In genomic region chr19:35449347-35450043, GRCh38 we compare ENCODE assay signal across 15 cellular contexts. TPM values are rescaled to one million over a fixed set of nuclear protein-coding genes. Genes with fewer than 3 reads are reported as not detected.
DNase-seq lines count a peak whose midpoint lies in the region; ATAC-seq and TF ChIP-seq lines count a peak whose summit lies in the region.
"Had no signal": no experiment of that assay in that cellular context is flagged by ENCODE, and none has a peak within 500 bp of the region (broad histone marks: within the 10 kb centered on the region; RNA-seq: fewer than 3 reads in every experiment).

No MANE protein-coding gene starts in this region.

- H3K27me3 ChIP-seq in mammary epithelial cell (ENCODE audit: insufficient read depth, low read length) (peaks cover 6% of the 10 kb centered on the region), spleen (replicated peaks in 1 of 7) (peaks cover 0 to 60% (median 4%) of the 10 kb centered on the region in 7 donors)

- no peak overlapping the region for H3K27ac Mint-ChIP-seq in activated naive CD4-positive, alpha-beta T cell treated with anti-CD3 and anti-CD28 coated beads for 36 hours

- H3K4me3 ChIP-seq in mammary epithelial cell (replicated peaks in 1 of 3; ENCODE audit: insufficient read depth in 1 of 3, low read depth in 2 of 3, low read length in 3 of 3), result no peak overlapping the region
- H3K4me3 ChIP-seq in spleen, result peak overlapping the region in 6 of 8 donors; percentile 8 to 52 (median 27)
- H3K4me3 ChIP-seq: SJCRH30 had no signal

- H3K79me2 ChIP-seq in mammary epithelial cell (ENCODE audit: insufficient read depth, low read length), result no peaks in the 10 kb centered on the region

- H3K27ac ChIP-seq in mammary epithelial cell (ENCODE audit: insufficient read depth, low read depth, low read length), result no peak overlapping the region
- H3K27ac ChIP-seq in spleen, result peak overlapping the region in 7 of 8 donors; percentile 51 to 91 (median 79)
- H3K27ac ChIP-seq: SJCRH30 had no signal

- no peak for ATAC-seq in HG02763 (IDR thresholded peaks at IDR 0.05; ENCODE audit: unreplicated experiment)
- ATAC-seq: activated CD4-positive, CD25-positive, alpha-beta regulatory T cell treated with anti-CD3 and anti-CD28 coated beads, Interleukin-2, amount 50 U/mL, for 24 hours had no signal

- BruUV-seq in mammary epithelial cell (replicated peaks; lab: Mats Ljungman, UMichigan), result no TSS peak

- WGBS in mammary epithelial cell (ENCODE audit: low coverage, missing lambda C conversion rate), result 51% methylated on average over 21 of the region's 27 CpGs
- WGBS in spleen, 5 donors, result 76 to 84% (median 79%) methylated on average over 25 to 27 of the region's 27 CpGs

- H3K36me3 ChIP-seq in mammary epithelial cell (ENCODE audit: insufficient read depth, low read length), result no peaks in the 10 kb centered on the region
- peaks cover 0 to 13% (median 0%) of the 10 kb centered on the region in 6 donors for H3K36me3 ChIP-seq in spleen
- H3K36me3 ChIP-seq: SJCRH30 had no signal

- in situ Hi-C loops in mammary epithelial cell (cut with MboI; ENCODE audit: low sequenced_read_pairs in 2 of 2), result no loop called here

- TF ChIP-seq POLR2A in spleen (IDR thresholded peaks at IDR 0.05), result no peak

- no peak overlapping the region for H3K9ac ChIP-seq in mammary epithelial cell (ENCODE audit: insufficient read depth, low read length)

- H3K9me3 Mint-ChIP-seq in activated naive CD4-positive, alpha-beta T cell treated with anti-CD3 and anti-CD28 coated beads for 36 hours, result no peaks in the 10 kb centered on the region

- no peaks in the 10 kb centered on the region for H4K20me1 ChIP-seq in mammary epithelial cell (ENCODE audit: insufficient read depth, low read length)

- CTCF ChIA-PET in mammary epithelial cell (lab: Charles Lee; ENCODE audit: low non-redundant PET), result no interaction called here
- CTCF ChIA-PET in activated naive CD4-positive, alpha-beta T cell treated with anti-CD3 and anti-CD28 coated beads for 36 hours (lab: Charles Lee), result interaction anchor here (1.7 kb wide), 1 partner anchor 45 kb away, joined by 4 read pairs; no protein-coding TSS in a partner anchor

- no peak for TF ChIP-seq CTCF in mammary epithelial cell (conservative IDR thresholded peaks at IDR 0.05 in 1 of 2, IDR thresholded peaks at IDR 0.05 in 1 of 2; ENCODE audit: extremely low read depth in 1 of 2, insufficient read depth in 1 of 2, low read depth in 1 of 2, low read length in 2 of 2)
- TF ChIP-seq CTCF in spleen (IDR thresholded peaks at IDR 0.05 in 8 of 11, conservative IDR thresholded peaks at IDR 0.05 in 3 of 11), result no peak

- dilution Hi-C loops in mammary epithelial cell (cut with HindIII; ENCODE audit: low sequenced_read_pairs), result no loop called here

- no peak overlapping the region for H2AFZ ChIP-seq in mammary epithelial cell (ENCODE audit: low read depth, low read length)

- no peaks in the 10 kb centered on the region for H3K36me3 Mint-ChIP-seq in activated naive CD4-positive, alpha-beta T cell treated with anti-CD3 and anti-CD28 coated beads for 36 hours (ENCODE audit: low read depth)

- peaks cover 28% of the 10 kb centered on the region for H3K4me1 Mint-ChIP-seq in activated naive CD4-positive, alpha-beta T cell treated with anti-CD3 and anti-CD28 coated beads for 36 hours (ENCODE audit: low read depth)

- H3K4me1 ChIP-seq in mammary epithelial cell (ENCODE audit: insufficient read depth, low read length), result no peaks in the 10 kb centered on the region
- peaks cover 26 to 81% (median 61%) of the 10 kb centered on the region in 6 donors for H3K4me1 ChIP-seq in spleen
- H3K4me1 ChIP-seq: SJCRH30 had no signal

- intact Hi-C loops in mammary epithelial cell (cut with micrococcal nuclease) (loop anchor here (5.0 kb wide), 1 partner anchor 42 kb away; no protein-coding TSS in a partner anchor), spleen (cut with DNase I; ENCODE audit: low total_unique reads) (no loop called here)
- intact Hi-C loops in activated naive CD4-positive, alpha-beta T cell treated with anti-CD3 and anti-CD28 coated beads for 36 hours (cut with micrococcal nuclease), result no loop called here

- peaks cover 16% of the 10 kb centered on the region for H3K27me3 Mint-ChIP-seq in activated naive CD4-positive, alpha-beta T cell treated with anti-CD3 and anti-CD28 coated beads for 36 hours (ENCODE audit: low read depth)

- H3K9me3 ChIP-seq in mammary epithelial cell (replicated peaks; ENCODE audit: insufficient read depth, low read length) (no peaks in the 10 kb centered on the region), spleen (no peaks in the 10 kb centered on the region)
- H3K9me3 ChIP-seq: SJCRH30 had no signal

- DNase-seq in NCI-H2171 treated with DMSO at 0.1 percent for 48 hours (lab: John Stamatoyannopoulos, UW), result peak; percentile 5
- DNase-seq in NCI-H2171 (lab: John Stamatoyannopoulos, UW), result no peak
- peak; percentile 38 for DNase-seq in NCI-H1417 treated with DMSO at 0.1 percent for 48 hours (lab: John Stamatoyannopoulos, UW)
- peak; percentile 46 for DNase-seq in mammary epithelial cell
- no peak for DNase-seq in spleen
- no peak for DNase-seq in stimulated activated CD4-positive, alpha-beta T cell treated with anti-CD3 and anti-CD28 coated beads, Interleukin-4, amount 100 ng/mL, for 24 hours
- DNase-seq in activated naive CD4-positive, alpha-beta T cell treated with anti-CD3 and anti-CD28 coated beads for 36 hours, result no peak
- DNase-seq: mesendoderm, NCI-H187 treated with DMSO at 0.1 percent for 48 hours, SJCRH30 had no signal

- no peak overlapping the region for H3K4me3 Mint-ChIP-seq in activated naive CD4-positive, alpha-beta T cell treated with anti-CD3 and anti-CD28 coated beads for 36 hours

- no peak overlapping the region for H3K4me2 ChIP-seq in mammary epithelial cell (ENCODE audit: insufficient read depth, low read depth, low read length)

RNA-seq across cellular contexts. Expression of gene FFAR2, which starts 1.4 kb away (rescaled TPM):
- total RNA-seq in mammary epithelial cell (not detected), spleen (10 to 100 TPM in 5 of 7 donors, 1 to 10 TPM in 2; 3.0 to 53.5 (median 12.6) TPM)
- polyA plus RNA-seq in mammary epithelial cell (not detected), spleen (1 to 10 TPM in 2 of 3 donors, under 1 TPM in 1; 0.89 to 9.0 (median 5.7) TPM)
- polyA minus RNA-seq in mammary epithelial cell, result not detected
- not detected for total RNA-seq in activated naive CD4-positive, alpha-beta T cell treated with anti-CD3 and anti-CD28 coated beads for 36 hours
- total RNA-seq: pulmonary artery endothelial cell, SJCRH30, temporal lobe had no signal
- polyA plus RNA-seq: AG04450 had no signal

RNA-seq across cellular contexts. Expression of gene KRTDAP, which starts 40.8 kb away (rescaled TPM):
- total RNA-seq in mammary epithelial cell, result not detected
- polyA plus RNA-seq in mammary epithelial cell, result not detected
- polyA minus RNA-seq in mammary epithelial cell, result not detected
- 1 to 10 TPM in 1 of 7 donors, not detected in 6; 3.1 TPM for total RNA-seq in spleen
- not detected for polyA plus RNA-seq in spleen
- not detected for total RNA-seq in activated naive CD4-positive, alpha-beta T cell treated with anti-CD3 and anti-CD28 coated beads for 36 hours
- total RNA-seq: pulmonary artery endothelial cell, SJCRH30 had no signal
- polyA plus RNA-seq: AG04450 had no signal

Comparison
In these comparisons a context has a peak if more than half of its experiments do, and no peak if none do; other contexts are left out.
1. DNase-seq: peak in NCI-H2171 treated with DMSO at 0.1 percent for 48 hours (single experiment), NCI-H1417 treated with DMSO at 0.1 percent for 48 hours (single experiment) and mammary epithelial cell (single experiment); none in NCI-H2171 (single experiment), spleen (single experiment), stimulated activated CD4-positive, alpha-beta T cell treated with anti-CD3 and anti-CD28 coated beads, Interleukin-4, amount 100 ng/mL, for 24 hours (single experiment) and activated naive CD4-positive, alpha-beta T cell treated with anti-CD3 and anti-CD28 coated beads for 36 hours (single experiment).
2. H3K4me3 ChIP-seq: peak in spleen (6 of 8); none in mammary epithelial cell (0 of 3).